In the genomic region with DNA sequence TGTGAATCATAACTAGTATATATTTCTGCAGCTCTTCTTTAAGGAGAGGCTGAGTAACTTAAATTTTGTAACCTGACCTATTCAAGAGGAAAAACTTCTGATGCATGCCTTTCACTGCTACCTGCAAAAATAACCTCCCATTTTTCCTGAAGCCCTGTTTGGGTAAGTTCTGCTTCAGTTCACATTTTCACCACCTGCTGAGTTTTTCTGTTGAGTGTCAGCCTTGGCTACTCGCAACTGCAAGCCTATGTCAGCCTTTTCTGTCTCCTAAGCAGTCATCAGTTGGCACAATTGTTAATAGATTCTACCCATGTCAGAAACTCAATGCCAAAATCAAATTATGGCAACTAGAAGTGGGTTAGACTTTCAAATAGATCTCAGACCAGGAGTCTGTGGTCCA, we compare ENCODE assay signal across 18 cellular contexts. TPM values are rescaled to one million over a fixed set of nuclear protein-coding genes. Genes with fewer than 3 reads are reported as not detected.
DNase-seq lines count a peak whose midpoint lies in the region; ATAC-seq, FAIRE-seq and TF ChIP-seq lines count a peak whose summit lies in the region.
"Had no signal": no experiment of that assay in that cellular context is flagged by ENCODE, and none has a peak within 500 bp of the region (broad histone marks: within the 10 kb centered on the region; RNA-seq: fewer than 3 reads in every experiment).

No MANE protein-coding gene starts in this region.

- H3K9ac ChIP-seq in mesendoderm (ENCODE audit: low read length), result no peak overlapping the region

- CTCF ChIA-PET in WTC11 (lab: Charles Lee), result interaction anchor here (0.9 to 2.3 kb wide), 2 partner anchors 13 to 65 kb away, joined by 3 to 10 read pairs; no protein-coding TSS in a partner anchor

- peak overlapping the region; percentile 11; the same call in 1 of the 2 replicates for H3K27ac Mint-ChIP-seq in WTC11

- no peak overlapping the region for H3K4me2 ChIP-seq in mesendoderm (ENCODE audit: low read length)
- H3K4me2 ChIP-seq: A549, PC-9 had no signal

- no peak for TF ChIP-seq CTCF in WTC11 (IDR thresholded peaks at IDR 0.05)

- H3K9me3 Mint-ChIP-seq in WTC11, result no peaks in the 10 kb centered on the region
- H3K9me3 Mint-ChIP-seq: nephron progenitor cell had no signal

- H4K5ac ChIP-seq in mesendoderm (ENCODE audit: low read length), result no peak overlapping the region

- H4K8ac ChIP-seq in mesendoderm (ENCODE audit: low read depth, low read length), result no peak overlapping the region

- H3K79me1 ChIP-seq in mesendoderm (ENCODE audit: low read length), result no peaks in the 10 kb centered on the region

- peak; percentile 21 for FAIRE-seq in GM19239 (lab: Jason Lieb, UNC)
- FAIRE-seq: astrocyte had no signal

- no peaks in the 10 kb centered on the region for H3K27me3 ChIP-seq in mesendoderm (ENCODE audit: insufficient read depth, low read length, poor library complexity)
- H3K27me3 ChIP-seq: upper lobe of right lung had no signal

- H3K56ac ChIP-seq in mesendoderm (ENCODE audit: low read length), result no peak overlapping the region

- no CpG with 5 or more reads among the region's 1 CpG for whole genome bisulfite sequencing in mesendoderm (ENCODE audit: extremely low coverage, insufficient coverage, low lambda C conversion rate)

- H3K18ac ChIP-seq in mesendoderm (ENCODE audit: low read length), result peak overlapping the region; percentile 9

- no peaks in the 10 kb centered on the region for H3K27me3 Mint-ChIP-seq in WTC11 (ENCODE audit: low read depth)

- no peaks in the 10 kb centered on the region for H3K36me3 ChIP-seq in mesendoderm (ENCODE audit: control insufficient read depth, insufficient read depth, low read length)
- H3K36me3 ChIP-seq: HAP-1, upper lobe of right lung had no signal

- H3K4me3 Mint-ChIP-seq in WTC11, result no peak overlapping the region
- H3K4me3 Mint-ChIP-seq: nephron progenitor cell had no signal

- H2BK15ac ChIP-seq in mesendoderm (replicated peaks; ENCODE audit: low read depth), result no peak overlapping the region

- ATAC-seq in WTC11 (peak; percentile 15; the same call in 1 of the 2 replicates), HG03457 (IDR thresholded peaks at IDR 0.05; ENCODE audit: unreplicated experiment) (no peak)
- ATAC-seq: upper lobe of right lung had no signal

- POLR2A ChIA-PET in WTC11 (lab: Charles Lee), result interaction anchor here (1.0 kb wide), 1 partner anchor 12 kb away, joined by 3 read pairs; no protein-coding TSS in a partner anchor

- H2BK5ac ChIP-seq in mesendoderm (ENCODE audit: low read length), result no peak overlapping the region

- H3K27ac ChIP-seq in mesendoderm (ENCODE audit: low read depth, low read length), result no peak overlapping the region
- H3K27ac ChIP-seq: A549, dorsolateral prefrontal cortex, PC-9, skin epidermis, upper lobe of right lung had no signal

- no peak overlapping the region for H2AK5ac ChIP-seq in mesendoderm (ENCODE audit: low read length)

- no peak overlapping the region for H3K4me3 ChIP-seq in mesendoderm (ENCODE audit: low read length)
- H3K4me3 ChIP-seq: A549, dorsolateral prefrontal cortex, HAP-1, PC-9, skin epidermis, upper lobe of right lung had no signal

- DNase-seq in NCI-H2171 treated with DMSO at 0.1 percent for 48 hours (lab: John Stamatoyannopoulos, UW) (peak; percentile 18), NCI-H2171 (lab: John Stamatoyannopoulos, UW) (no peak), GM19239 (ENCODE audit: insufficient read length, low spot score) (no peak), WTC11 (ENCODE audit: low spot score) (no peak), mesendoderm (no peak)
- no peak for DNase-seq in stimulated activated CD4-positive, alpha-beta T cell treated with anti-CD3 and anti-CD28 coated beads, Interleukin-2, amount 100 ng/mL, for 24 hours
- DNase-seq in stimulated activated naive CD4-positive, alpha-beta T cell treated with Interleukin-2 at 50 U/mL for 16 hours (lab: John Stamatoyannopoulos, UW), result no peak
- DNase-seq: dorsolateral prefrontal cortex, NCI-H1436, nephron progenitor cell, T-helper 9 cell, upper lobe of right lung had no signal

- no peak overlapping the region for H3K23ac ChIP-seq in mesendoderm (ENCODE audit: low read length)

- H3K4me1 Mint-ChIP-seq in WTC11, result peaks cover 74% of the 10 kb centered on the region

- no peak overlapping the region for H2BK120ac ChIP-seq in mesendoderm (ENCODE audit: low read depth, low read length)

- H3K4me1 ChIP-seq in mesendoderm (ENCODE audit: control insufficient read depth, low read depth, low read length), result peaks cover 2% of the 10 kb centered on the region

- H3K79me2 ChIP-seq in mesendoderm (ENCODE audit: control insufficient read depth, insufficient read depth, low read length), result no peaks in the 10 kb centered on the region

- no peak overlapping the region for H3K4ac ChIP-seq in mesendoderm (ENCODE audit: low read depth, low read length)

- no peaks in the 10 kb centered on the region for H3K36me3 Mint-ChIP-seq in WTC11

TF ChIP-seq in WTC11, 78 proteins besides CTCF, POLR2A, EP300 and RAD21:
- TF ChIP-seq ZNF423 (CRISPR knock-in tag; IDR thresholded peaks at IDR 0.05), result no peak
- TF ChIP-seq OVOL2 (CRISPR knock-in tag; IDR thresholded peaks at IDR 0.05; ENCODE audit: borderline replicate concordance), result no peak
- no peak for TF ChIP-seq MLX (CRISPR knock-in tag; IDR thresholded peaks at IDR 0.05)
- no peak for TF ChIP-seq RORB (CRISPR knock-in tag; IDR thresholded peaks at IDR 0.05)
- TF ChIP-seq HMGA2 (CRISPR knock-in tag; IDR thresholded peaks at IDR 0.05), result no peak
- TF ChIP-seq FOXP1 (CRISPR knock-in tag; IDR thresholded peaks at IDR 0.05; ENCODE audit: borderline replicate concordance), result no peak
- no peak for TF ChIP-seq JAZF1 (CRISPR knock-in tag; IDR thresholded peaks at IDR 0.05)

RNA-seq across cellular contexts. Expression of gene TNFAIP8, which starts 8.2 kb away (rescaled TPM):
- total RNA-seq in WTC11 (2021), result 18.1 to 24.1 TPM (median 19.9 TPM) in 3 replicates
- polyA plus RNA-seq in mesendoderm (2013, experiment 1 of 2), result 11.8 TPM
- 11.9 TPM for polyA plus RNA-seq in mesendoderm (2013, experiment 2 of 2)
